ENCODE assay signal across 11 cellular contexts in the genomic region with DNA sequence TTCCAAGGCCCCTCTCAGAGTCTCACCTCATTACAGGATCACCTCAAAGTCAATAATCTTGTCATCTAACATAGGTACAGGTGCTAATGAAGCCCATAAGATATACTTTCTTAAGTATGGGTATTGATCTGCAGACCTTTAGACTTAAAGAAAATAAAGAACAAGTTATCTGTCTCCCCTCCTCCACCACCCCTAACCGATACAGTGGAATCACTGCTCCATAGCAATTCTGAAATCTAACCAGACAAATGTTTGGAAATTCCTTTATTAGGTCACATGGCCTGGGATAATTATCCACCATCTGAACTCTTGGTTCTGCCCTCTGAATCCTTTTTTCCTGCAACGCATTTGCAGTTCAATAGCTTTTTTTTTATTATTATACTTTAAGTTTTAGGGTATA. TPM values are rescaled to one million over a fixed set of nuclear protein-coding genes. Genes with fewer than 3 reads are reported as not detected.
"Had no signal": no experiment of that assay in that cellular context is flagged by ENCODE, and none has a peak within 500 bp of the region (broad histone marks: within the 10 kb centered on the region; RNA-seq: fewer than 3 reads in every experiment).

No MANE protein-coding gene starts in this region.

- DNase-seq: GM23248, GOT3, H7, HFFc6, KG1 had no signal

- H3K4me3 Mint-ChIP-seq: HFFc6 had no signal

- H3K27ac ChIP-seq: GM23248, HL-60 had no signal

- H2AFZ ChIP-seq: GM23248 had no signal

- FAIRE-seq: HepG2 had no signal

- H3K4me1 ChIP-seq: HAP-1 had no signal

- H3K36me3 ChIP-seq: HAP-1 had no signal

- H3K27me3 Mint-ChIP-seq: IgD-negative memory B cell had no signal

- H3K9ac ChIP-seq: GM23248 had no signal

- H3K4me3 ChIP-seq: GM23248, HAP-1 had no signal

- ATAC-seq: HCT116, HepG2 had no signal

- H3K27ac Mint-ChIP-seq: HFFc6 had no signal

RNA-seq across cellular contexts. Expression of a gene that starts 4.5 kb away (rescaled TPM):
- total RNA-seq: HepG2 had no signal
- polyA plus RNA-seq: HepG2 had no signal

RNA-seq across cellular contexts. Expression of a gene that starts 24.0 kb away (rescaled TPM):
- total RNA-seq: HepG2 had no signal
- polyA plus RNA-seq: HepG2 had no signal

RNA-seq across cellular contexts. Expression of a gene that starts 55.1 kb away (rescaled TPM):
- total RNA-seq: H7, HepG2, HT1080 had no signal
- polyA plus RNA-seq: HepG2 had no signal
